In genomic region chr1:59043796-59044195, GRCh38 we compare ENCODE assay signal across 1 cellular context.
TF ChIP-seq lines count a peak whose summit lies in the region.

No MANE protein-coding gene starts in this region.

TF ChIP-seq in K562, 482 proteins besides CTCF, POLR2A, EP300 and RAD21 (continued from another document and continues in another):
- TF ChIP-seq PRDM10 (IDR thresholded peaks at IDR 0.05; ENCODE audit: partially characterized antibody) (peak; percentile 68), ZBTB11 (CRISPR knock-in tag; IDR thresholded peaks at IDR 0.05) (no peak), BRF1 (IDR thresholded peaks at IDR 0.05; ENCODE audit: borderline replicate concordance, extremely low read depth, insufficient read length) (no peak), CBX1 (IDR thresholded peaks at IDR 0.05; ENCODE audit: low read depth) (no peak), ZNF324 (CRISPR knock-in tag; IDR thresholded peaks at IDR 0.05) (0 out of 2 replicates have a peak, but pooled peaks have one; percentile 25), FOS (IDR thresholded peaks at IDR 0.05; ENCODE audit: extremely low read depth, insufficient read length) (no peak), ZHX1 (conservative IDR thresholded peaks at IDR 0.05; ENCODE audit: low read length) (no peak), HINFP (tag; conservative IDR thresholded peaks at IDR 0.05; ENCODE audit: low read depth) (no peak), BRF2 (IDR thresholded peaks at IDR 0.05; ENCODE audit: borderline replicate concordance, insufficient read depth, insufficient read length) (no peak), ZNF232 (CRISPR knock-in tag; IDR thresholded peaks at IDR 0.05) (no peak), PHF21A (IDR thresholded peaks at IDR 0.05; ENCODE audit: borderline replicate concordance, low read depth) (no peak), TSHZ1 (CRISPR knock-in tag; IDR thresholded peaks at IDR 0.05) (no peak), KAT2B (IDR thresholded peaks at IDR 0.05; ENCODE audit: low read depth, low read length) (no peak), MCM7 (IDR thresholded peaks at IDR 0.05) (no peak), CBX5 (IDR thresholded peaks at IDR 0.05; ENCODE audit: borderline replicate concordance, low read depth) (no peak), HIVEP1 (CRISPR knock-in tag; IDR thresholded peaks at IDR 0.05) (0 out of 2 replicates have a peak, but pooled peaks have one; percentile 28), SMAD4 (CRISPR knock-in tag; conservative IDR thresholded peaks at IDR 0.05) (peak; percentile 90), ZNF224 (CRISPR knock-in tag; IDR thresholded peaks at IDR 0.05) (no peak), GABPB1 (CRISPR knock-in tag; IDR thresholded peaks at IDR 0.05) (no peak), CHD4 (IDR thresholded peaks at IDR 0.05; ENCODE audit: insufficient read depth, insufficient replicate concordance, low read depth, low read length, poor library complexity, severe bottlenecking) (no peak), YY1 (IDR thresholded peaks at IDR 0.05; ENCODE audit: borderline replicate concordance in 1 of 3, control insufficient read depth in 1 of 3, extremely low read depth in 1 of 3, insufficient read depth in 3 of 3, insufficient read length in 1 of 3, insufficient replicate concordance in 2 of 3, low read depth in 1 of 3, low read length in 2 of 3) (no peak), TSC22D4 (tag; IDR thresholded peaks at IDR 0.05) (no peak), MAZ (CRISPR knock-in tag; conservative IDR thresholded peaks at IDR 0.05 in 1 of 2, IDR thresholded peaks at IDR 0.05 in 1 of 2) (peak in 1 of 2 experiments; percentile 55; a peak in 1 of 4 replicates), ELF4 (CRISPR knock-in tag; IDR thresholded peaks at IDR 0.05) (0 out of 2 replicates have a peak, but pooled peaks have one; percentile 17), MTF1 (CRISPR knock-in tag; IDR thresholded peaks at IDR 0.05; ENCODE audit: borderline replicate concordance) (no peak)
- TF ChIP-seq, protein P1, sequence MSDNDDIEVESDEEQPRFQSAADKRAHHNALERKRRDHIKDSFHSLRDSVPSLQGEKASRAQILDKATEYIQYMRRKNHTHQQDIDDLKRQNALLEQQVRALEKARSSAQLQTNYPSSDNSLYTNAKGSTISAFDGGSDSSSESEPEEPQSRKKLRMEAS (CRISPR knock-in tag; IDR thresholded peaks at IDR 0.05): no peak
- TF ChIP-seq, protein P2, sequence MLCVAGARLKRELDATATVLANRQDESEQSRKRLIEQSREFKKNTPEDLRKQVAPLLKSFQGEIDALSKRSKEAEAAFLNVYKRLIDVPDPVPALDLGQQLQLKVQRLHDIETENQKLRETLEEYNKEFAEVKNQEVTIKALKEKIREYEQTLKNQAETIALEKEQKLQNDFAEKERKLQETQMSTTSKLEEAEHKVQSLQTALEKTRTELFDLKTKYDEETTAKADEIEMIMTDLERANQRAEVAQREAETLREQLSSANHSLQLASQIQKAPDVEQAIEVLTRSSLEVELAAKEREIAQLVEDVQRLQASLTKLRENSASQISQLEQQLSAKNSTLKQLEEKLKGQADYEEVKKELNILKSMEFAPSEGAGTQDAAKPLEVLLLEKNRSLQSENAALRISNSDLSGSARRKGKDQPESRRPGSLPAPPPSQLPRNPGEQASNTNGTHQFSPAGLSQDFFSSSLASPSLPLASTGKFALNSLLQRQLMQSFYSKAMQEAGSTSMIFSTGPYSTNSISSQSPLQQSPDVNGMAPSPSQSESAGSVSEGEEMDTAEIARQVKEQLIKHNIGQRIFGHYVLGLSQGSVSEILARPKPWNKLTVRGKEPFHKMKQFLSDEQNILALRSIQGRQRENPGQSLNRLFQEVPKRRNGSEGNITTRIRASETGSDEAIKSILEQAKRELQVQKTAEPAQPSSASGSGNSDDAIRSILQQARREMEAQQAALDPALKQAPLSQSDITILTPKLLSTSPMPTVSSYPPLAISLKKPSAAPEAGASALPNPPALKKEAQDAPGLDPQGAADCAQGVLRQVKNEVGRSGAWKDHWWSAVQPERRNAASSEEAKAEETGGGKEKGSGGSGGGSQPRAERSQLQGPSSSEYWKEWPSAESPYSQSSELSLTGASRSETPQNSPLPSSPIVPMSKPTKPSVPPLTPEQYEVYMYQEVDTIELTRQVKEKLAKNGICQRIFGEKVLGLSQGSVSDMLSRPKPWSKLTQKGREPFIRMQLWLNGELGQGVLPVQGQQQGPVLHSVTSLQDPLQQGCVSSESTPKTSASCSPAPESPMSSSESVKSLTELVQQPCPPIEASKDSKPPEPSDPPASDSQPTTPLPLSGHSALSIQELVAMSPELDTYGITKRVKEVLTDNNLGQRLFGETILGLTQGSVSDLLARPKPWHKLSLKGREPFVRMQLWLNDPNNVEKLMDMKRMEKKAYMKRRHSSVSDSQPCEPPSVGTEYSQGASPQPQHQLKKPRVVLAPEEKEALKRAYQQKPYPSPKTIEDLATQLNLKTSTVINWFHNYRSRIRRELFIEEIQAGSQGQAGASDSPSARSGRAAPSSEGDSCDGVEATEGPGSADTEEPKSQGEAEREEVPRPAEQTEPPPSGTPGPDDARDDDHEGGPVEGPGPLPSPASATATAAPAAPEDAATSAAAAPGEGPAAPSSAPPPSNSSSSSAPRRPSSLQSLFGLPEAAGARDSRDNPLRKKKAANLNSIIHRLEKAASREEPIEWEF (CRISPR knock-in tag; IDR thresholded peaks at IDR 0.05): no peak
- TF ChIP-seq, protein P3, sequence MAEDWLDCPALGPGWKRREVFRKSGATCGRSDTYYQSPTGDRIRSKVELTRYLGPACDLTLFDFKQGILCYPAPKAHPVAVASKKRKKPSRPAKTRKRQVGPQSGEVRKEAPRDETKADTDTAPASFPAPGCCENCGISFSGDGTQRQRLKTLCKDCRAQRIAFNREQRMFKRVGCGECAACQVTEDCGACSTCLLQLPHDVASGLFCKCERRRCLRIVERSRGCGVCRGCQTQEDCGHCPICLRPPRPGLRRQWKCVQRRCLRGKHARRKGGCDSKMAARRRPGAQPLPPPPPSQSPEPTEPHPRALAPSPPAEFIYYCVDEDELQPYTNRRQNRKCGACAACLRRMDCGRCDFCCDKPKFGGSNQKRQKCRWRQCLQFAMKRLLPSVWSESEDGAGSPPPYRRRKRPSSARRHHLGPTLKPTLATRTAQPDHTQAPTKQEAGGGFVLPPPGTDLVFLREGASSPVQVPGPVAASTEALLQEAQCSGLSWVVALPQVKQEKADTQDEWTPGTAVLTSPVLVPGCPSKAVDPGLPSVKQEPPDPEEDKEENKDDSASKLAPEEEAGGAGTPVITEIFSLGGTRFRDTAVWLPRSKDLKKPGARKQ (CRISPR knock-in tag; IDR thresholded peaks at IDR 0.05): no peak
